19 cellular contexts compared by ENCODE assay signal in genomic region chr11:68527585-68527984, GRCh38.
DNase-seq lines count a peak whose midpoint lies in the region; ATAC-seq and TF ChIP-seq lines count a peak whose summit lies in the region.
"Had no signal": no experiment of that assay in that cellular context is flagged by ENCODE, and none has a peak within 500 bp of the region (broad histone marks: within the 10 kb centered on the region; RNA-seq: fewer than 3 reads in every experiment).

No MANE protein-coding gene starts in this region.

- H3K27me3 ChIP-seq in A673 (replicated peaks; ENCODE audit: insufficient read depth, low read depth, low read length, poor library complexity): no peaks in the 10 kb centered on the region
- H3K27me3 ChIP-seq: breast epithelium had no signal

- H3K4me3 ChIP-seq in A673 (ENCODE audit: low read depth, low read length, poor library complexity, severe bottlenecking): no peak overlapping the region
- H3K4me3 ChIP-seq: breast epithelium had no signal

- no peaks in the 10 kb centered on the region for H3K9me3 Mint-ChIP-seq in stimulated activated naive CD8-positive, alpha-beta T cell treated with anti-CD3 and anti-CD28 coated beads, Interleukin-15, Interleukin-2, amounts not matched to agents 100 ng/mL and 50 ng/mL, for 24 hours
- no peaks in the 10 kb centered on the region for H3K9me3 Mint-ChIP-seq in activated naive CD4-positive, alpha-beta T cell treated with anti-CD3 and anti-CD28 coated beads, Interleukin-2, amount 50 U/mL, for 72 hours
- H3K9me3 Mint-ChIP-seq in naive thymus-derived CD8-positive, alpha-beta T cell: no peaks in the 10 kb centered on the region
- H3K9me3 Mint-ChIP-seq: dendritic cell treated with granulocyte-macrophage colony-stimulating factor and Interleukin-4, amounts not matched to agents 40 ng/mL and 50 ng/mL, for 4 days; WTC11 had no signal

- H3K36me3 ChIP-seq in A673 (ENCODE audit: insufficient read depth, low read length, poor library complexity, severe bottlenecking): peaks cover 31% of the 10 kb centered on the region
- H3K36me3 ChIP-seq: breast epithelium had no signal

- TF ChIP-seq CTCF in A673 (conservative IDR thresholded peaks at IDR 0.05; ENCODE audit: low read depth, low read length): no peak

- BruUV-seq in A673 (replicated peaks; lab: Mats Ljungman, UMichigan): no TSS peak

- H3K27ac Mint-ChIP-seq in stimulated activated naive CD8-positive, alpha-beta T cell treated with anti-CD3 and anti-CD28 coated beads, Interleukin-15, Interleukin-2, amounts not matched to agents 100 ng/mL and 50 ng/mL, for 24 hours: peak overlapping the region; percentile 56
- H3K27ac Mint-ChIP-seq in activated naive CD4-positive, alpha-beta T cell treated with anti-CD3 and anti-CD28 coated beads, Interleukin-2, amount 50 U/mL, for 72 hours: peak overlapping the region in 1 of 2 donors; percentile 79
- peak overlapping the region; percentile 52 to 92 (median 82) for H3K27ac Mint-ChIP-seq in naive thymus-derived CD8-positive, alpha-beta T cell
- H3K27ac Mint-ChIP-seq: dendritic cell treated with granulocyte-macrophage colony-stimulating factor and Interleukin-4, amounts not matched to agents 40 ng/mL and 50 ng/mL, for 4 days; progenitor cell of endocrine pancreas had no signal

- CTCF ChIA-PET in A673 (lab: Charles Lee): no interaction called here

- peaks cover 72% of the 10 kb centered on the region for H3K4me1 Mint-ChIP-seq in stimulated activated naive CD8-positive, alpha-beta T cell treated with anti-CD3 and anti-CD28 coated beads, Interleukin-15, Interleukin-2, amounts not matched to agents 100 ng/mL and 50 ng/mL, for 24 hours (ENCODE audit: low read depth)
- peaks cover 50 to 92% (median 89%) of the 10 kb centered on the region in 4 donors for H3K4me1 Mint-ChIP-seq in naive thymus-derived CD8-positive, alpha-beta T cell

- intact Hi-C loops in A673 (cut with micrococcal nuclease; ENCODE audit: unreplicated experiment): no loop called here

- H3K4me1 ChIP-seq in A673 (ENCODE audit: insufficient read depth, low read length, poor library complexity, severe bottlenecking): peaks cover 11% of the 10 kb centered on the region

- POLR2A ChIA-PET in naive thymus-derived CD8-positive, alpha-beta T cell (lab: Charles Lee): interaction anchor here (0.7 kb wide), 1 partner anchor 12 kb away, joined by 3 read pairs; no protein-coding TSS in a partner anchor
- POLR2A ChIA-PET in A673 (lab: Charles Lee; ENCODE audit: low non-redundant PET): no interaction called here

- no peak overlapping the region for H3K27ac ChIP-seq in A673 (ENCODE audit: low read depth, low read length, poor library complexity, severe bottlenecking)
- H3K27ac ChIP-seq: breast epithelium, epithelial cell of prostate had no signal

- peaks cover 73% of the 10 kb centered on the region for H3K36me3 Mint-ChIP-seq in stimulated activated naive CD8-positive, alpha-beta T cell treated with anti-CD3 and anti-CD28 coated beads, Interleukin-15, Interleukin-2, amounts not matched to agents 100 ng/mL and 50 ng/mL, for 24 hours (ENCODE audit: low read depth)
- peaks cover 16 to 75% of the 10 kb centered on the region in 2 donors for H3K36me3 Mint-ChIP-seq in activated naive CD4-positive, alpha-beta T cell treated with anti-CD3 and anti-CD28 coated beads, Interleukin-2, amount 50 U/mL, for 72 hours
- peaks cover 0 to 80% (median 16%) of the 10 kb centered on the region in 3 donors for H3K36me3 Mint-ChIP-seq in naive thymus-derived CD8-positive, alpha-beta T cell

- ATAC-seq in stimulated activated naive CD8-positive, alpha-beta T cell treated with anti-CD3 and anti-CD28 coated beads, Interleukin-15, Interleukin-2, amounts not matched to agents 100 U/mL and 50 U/mL, for 24 hours: no peak
- peak; percentile 33 to 37 for ATAC-seq in activated naive CD4-positive, alpha-beta T cell treated with anti-CD3 and anti-CD28 coated beads, Interleukin-2, amount 50 U/mL, for 72 hours
- peak; percentile 48 to 51 for ATAC-seq in naive thymus-derived CD8-positive, alpha-beta T cell
- ATAC-seq: WTC11 had no signal

- H3K4me3 Mint-ChIP-seq in stimulated activated naive CD8-positive, alpha-beta T cell treated with anti-CD3 and anti-CD28 coated beads, Interleukin-15, Interleukin-2, amounts not matched to agents 100 ng/mL and 50 ng/mL, for 24 hours: no peak overlapping the region
- peak overlapping the region in 9 of 10 donors; percentile 20 to 69 (median 51) for H3K4me3 Mint-ChIP-seq in naive thymus-derived CD8-positive, alpha-beta T cell
- H3K4me3 Mint-ChIP-seq: dendritic cell treated with granulocyte-macrophage colony-stimulating factor and Interleukin-4, amounts not matched to agents 40 ng/mL and 50 ng/mL, for 4 days; WTC11 had no signal

- H3K27me3 Mint-ChIP-seq in stimulated activated naive CD8-positive, alpha-beta T cell treated with anti-CD3 and anti-CD28 coated beads, Interleukin-15, Interleukin-2, amounts not matched to agents 100 ng/mL and 50 ng/mL, for 24 hours: no peaks in the 10 kb centered on the region
- no peaks in the 10 kb centered on the region for H3K27me3 Mint-ChIP-seq in naive thymus-derived CD8-positive, alpha-beta T cell
- H3K27me3 Mint-ChIP-seq: dendritic cell treated with granulocyte-macrophage colony-stimulating factor and Interleukin-4, amounts not matched to agents 40 ng/mL and 50 ng/mL, for 4 days; progenitor cell of endocrine pancreas had no signal

- no peaks in the 10 kb centered on the region for H3K9me3 ChIP-seq in A673 (ENCODE audit: low read depth, low read length, poor library complexity, severe bottlenecking)
- H3K9me3 ChIP-seq: breast epithelium had no signal

- DNase-seq in stimulated activated naive CD8-positive, alpha-beta T cell treated with anti-CD3 and anti-CD28 coated beads, Interleukin-15, Interleukin-2, amounts not matched to agents 100 U/mL and 50 U/mL, for 24 hours: no peak
- DNase-seq in activated naive CD4-positive, alpha-beta T cell treated with anti-CD3 and anti-CD28 coated beads, Interleukin-2, amount 50 U/mL, for 72 hours (ENCODE audit: low spot score in 2 of 2): no peak
- no peak for DNase-seq in naive thymus-derived CD8-positive, alpha-beta T cell
- DNase-seq in amygdala (lab: John Stamatoyannopoulos, UW) (no peak), A673 (ENCODE audit: low spot score) (no peak)
- DNase-seq in effector CD8-positive, alpha-beta T cell (lab: John Stamatoyannopoulos, UW): no peak
- DNase-seq: foreskin fibroblast; hypothalamus; mammary epithelial cell; NCI-H1694; NCI-H774; stimulated activated CD4-positive, alpha-beta T cell treated with anti-CD3 and anti-CD28 coated beads, Interleukin-2, amount 100 ng/mL, for 48 hours; substantia nigra had no signal
